34 cellular contexts compared by ENCODE assay signal in the genomic region with DNA sequence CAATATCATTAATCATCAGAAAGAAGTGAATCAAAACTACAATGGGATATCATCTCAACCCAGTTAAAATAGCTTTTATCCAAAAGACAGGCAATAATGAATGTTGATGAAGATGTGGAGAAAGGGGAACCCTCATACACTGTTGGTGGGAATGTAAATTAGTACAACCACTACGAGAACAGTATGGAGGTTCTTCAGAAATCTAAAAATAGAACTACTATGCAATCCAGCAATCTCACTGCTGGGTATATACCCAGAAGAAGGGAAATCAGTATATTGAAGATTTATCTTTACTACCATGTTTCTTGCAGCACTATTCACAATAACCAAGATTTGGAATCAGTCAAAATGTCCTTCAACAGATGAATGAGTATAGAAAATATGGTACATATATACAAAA.
"Had no signal": no experiment of that assay in that cellular context is flagged by ENCODE, and none has a peak within 500 bp of the region (broad histone marks: within the 10 kb centered on the region; RNA-seq: fewer than 3 reads in every experiment).

No MANE protein-coding gene starts in this region.

- H3K4me3 ChIP-seq: MG63 had no signal

- H3K9me3 ChIP-seq: MG63 had no signal

- DNase-seq: Karpas-422, Kasumi-1, MG63, MM.1S, MV-4-11, NCI-H1048, NCI-H1092, NCI-H1092 treated with DMSO at 0.1 percent for 48 hours, NCI-H1105, NCI-H1105 treated with DMSO at 0.1 percent for 48 hours, NCI-H1417, NCI-H1417 treated with DMSO at 0.1 percent for 48 hours, NCI-H1436, NCI-H1436 treated with DMSO at 0.1 percent for 48 hours, NCI-H146, NCI-H1694, NCI-H1694 treated with DMSO at 0.1 percent for 48 hours, NCI-H187, NCI-H187 treated with DMSO at 0.1 percent for 48 hours, NCI-H1930, NCI-H2029, NCI-H2029 treated with DMSO at 0.1 percent for 48 hours, NCI-H2081, NCI-H2081 treated with DMSO at 0.1 percent for 48 hours, NCI-H2107, NCI-H2171, NCI-H2171 treated with DMSO at 0.1 percent for 48 hours, NCI-H2227 treated with DMSO at 0.1 percent for 48 hours, NCI-H226, NCI-H345, NCI-H446, NCI-H446 treated with DMSO at 0.1 percent for 48 hours, NCI-H510A had no signal

- H3K36me3 ChIP-seq: MG63 had no signal

- H3K27ac ChIP-seq: KMS-11 had no signal
